8 cellular contexts compared by ENCODE assay signal in genomic region chr2:206800501-206801416, GRCh38. TPM values are rescaled to one million over a fixed set of nuclear protein-coding genes. Genes with fewer than 3 reads are reported as not detected.
A peak's percentile ranks its signal among the peaks of the same experiment; 100 is the strongest.
DNase-seq lines count a peak whose midpoint lies in the region; ATAC-seq, FAIRE-seq and TF ChIP-seq lines count a peak whose summit lies in the region.

No MANE protein-coding gene starts in this region.

- no peaks in the 10 kb centered on the region for H4K20me1 ChIP-seq in K562 (replicated peaks; ENCODE audit: control insufficient read depth, insufficient read depth, low read length)

- H3K4me3 ChIP-seq in HAP-1 (no peak overlapping the region), K562 (no peak overlapping the region), skeletal muscle cell (ENCODE audit: low read depth, low read length) (no peak overlapping the region)

- H3K9me1 ChIP-seq in K562 (ENCODE audit: control insufficient read depth, insufficient read depth, low read length): no peaks in the 10 kb centered on the region

- WGBS in K562 (ENCODE audit: insufficient coverage, low coverage, missing lambda C conversion rate): 40% methylated on average over 11 of the region's 12 CpGs

- H3K9ac ChIP-seq in K562 (ENCODE audit: insufficient read depth in 1 of 2, low read depth in 2 of 2, low read length in 2 of 2): no peak overlapping the region

- in situ Hi-C loops in HAP-1 (cut with MboI; ENCODE audit: low sequenced_read_pairs) (no loop called here), K562 (cut with MboI) (no loop called here)

- H3K27ac ChIP-seq in K562 (ENCODE audit: extremely low read depth, low read depth, low read length): no peak overlapping the region

- DNase-seq in GDM1 (lab: John Stamatoyannopoulos, UW): peak; percentile 19
- DNase-seq in HAP-1 (ENCODE audit: low spot score in 2 of 2): peak; percentile 79 to 85
- peak; percentile 15 for DNase-seq in NCI-H1105 (lab: John Stamatoyannopoulos, UW)
- DNase-seq in T follicular helper cell (ENCODE audit: low read depth): peak; percentile 14
- DNase-seq in K562 (ENCODE audit: extremely low read depth in 1 of 4, low spot score in 3 of 4): peak; percentile 26 to 61 (median 28)
- DNase-seq in iPS DF 19.7 (ENCODE audit: low read depth, low spot score): peak; percentile 70
- DNase-seq in skeletal muscle cell (ENCODE audit: low read depth): peak; percentile 49
- DNase-seq in activated CD4-positive, CD25-positive, alpha-beta regulatory T cell treated with anti-CD3 and anti-CD28 coated beads, Interleukin-2, amount 50 U/mL, for 72 hours: no peak

- no peak overlapping the region for H2AFZ ChIP-seq in K562 (ENCODE audit: low read depth, low read length)

- peak; percentile 75 for FAIRE-seq in K562 (lab: Jason Lieb, UNC)

- no peaks in the 10 kb centered on the region for H3K79me2 ChIP-seq in K562 (ENCODE audit: control insufficient read depth, insufficient read depth, low read length)

- TF ChIP-seq EP300 in K562 (IDR thresholded peaks at IDR 0.05; ENCODE audit: low read length): no peak

- CTCF ChIA-PET in K562 (lab: Yijun Ruan, JAX; ENCODE audit: low intra/inter-chr PET ratio): interaction anchor here (2.9 kb wide), 1 partner anchor 674 kb away, joined by 16 read pairs; no protein-coding TSS in a partner anchor

- H3K27me3 ChIP-seq in HAP-1 (ENCODE audit: low read depth) (no peaks in the 10 kb centered on the region), K562 (ENCODE audit: control insufficient read depth in 2 of 2, insufficient read depth in 2 of 2, low read length in 2 of 2) (no peaks in the 10 kb centered on the region)

- no peak for TF ChIP-seq POLR2A in K562 (conservative IDR thresholded peaks at IDR 0.05)

- peaks cover 10% of the 10 kb centered on the region for H3K4me1 ChIP-seq in HAP-1
- no peaks in the 10 kb centered on the region for H3K4me1 ChIP-seq in K562 (replicated peaks in 1 of 2; ENCODE audit: control insufficient read depth in 2 of 2, insufficient read depth in 2 of 2, low read length in 2 of 2)

- H3K36me3 ChIP-seq in HAP-1 (replicated peaks) (no peaks in the 10 kb centered on the region), K562 (ENCODE audit: control insufficient read depth, insufficient read depth, low read length) (no peaks in the 10 kb centered on the region)

- no TSS peak for BruUV-seq in K562 (replicated peaks; lab: Mats Ljungman, UMichigan)

- H3K4me2 ChIP-seq in K562 (ENCODE audit: insufficient read depth, low read length): no peak overlapping the region

- no peaks in the 10 kb centered on the region for H3K9me3 ChIP-seq in HAP-1
- H3K9me3 ChIP-seq in K562 (replicated peaks; ENCODE audit: control insufficient read depth, insufficient read depth, low read depth, low read length): no peaks in the 10 kb centered on the region

- TF ChIP-seq CTCF in K562 (IDR thresholded peaks at IDR 0.05 in 2 of 3, conservative IDR thresholded peaks at IDR 0.05 in 1 of 3; ENCODE audit: insufficient read depth in 2 of 3, low read depth in 1 of 3, low read length in 3 of 3): peak; percentile 51 to 72 (median 57)

- intact Hi-C loops in K562 (cut with micrococcal nuclease): loop anchor here (1.0 to 10.0 kb wide), 4 partner anchors 187 to 934 kb away; no protein-coding TSS in a partner anchor

- POLR2A ChIA-PET in K562 (lab: Yijun Ruan, JAX): no interaction called here

- TF ChIP-seq RAD21 in K562 (CRISPR knock-in tag; conservative IDR thresholded peaks at IDR 0.05 in 1 of 2, IDR thresholded peaks at IDR 0.05 in 1 of 2): peak; percentile 66 to 67

- ATAC-seq in K562: peak; percentile 80

TF ChIP-seq in K562, 482 proteins besides CTCF, POLR2A, EP300 and RAD21:
- TF ChIP-seq STAG1 (CRISPR knock-in tag; IDR thresholded peaks at IDR 0.05; ENCODE audit: borderline replicate concordance): peak; percentile 38; the same call in 1 of the 2 replicates
- no peak for TF ChIP-seq ZNF639 (CRISPR knock-in tag; conservative IDR thresholded peaks at IDR 0.05 in 1 of 2, IDR thresholded peaks at IDR 0.05 in 1 of 2)
- TF ChIP-seq SAFB (IDR thresholded peaks at IDR 0.05; ENCODE audit: borderline replicate concordance, low read depth, low read length): no peak
- peak; percentile 26; the same call in 1 of the 2 replicates for TF ChIP-seq SMC3 (conservative IDR thresholded peaks at IDR 0.05; ENCODE audit: insufficient read depth, low read depth, low read length)
- no peak for TF ChIP-seq KLF16 (IDR thresholded peaks at IDR 0.05)
- TF ChIP-seq DEAF1 (CRISPR knock-in tag; IDR thresholded peaks at IDR 0.05): peak; percentile 41

RNA-seq across cellular contexts. Expression of gene FASTKD2, which starts 35.4 kb away (rescaled TPM):
- total RNA-seq in K562 (2011; cell fraction: chromatin; rRNA removed; ENCODE audit: low replicate concordance): 13.1 and 34.5 TPM in 2 replicates
- 5.7 and 7.4 TPM in 2 replicates for total RNA-seq in K562 (2011; cell fraction: nucleolus; rRNA removed)
- total RNA-seq in K562 (2011; cell fraction: nucleoplasm; rRNA removed): 15.3 and 21.3 TPM in 2 replicates
- total RNA-seq in K562 (2014; rRNA removed): 20.8 and 21.6 TPM in 2 replicates
- 50.4 and 54.1 TPM in 2 replicates for total RNA-seq in K562 (2014; rRNA removed; fragmentation: Illumina TruSeq; extraction: Trizol)
- total RNA-seq in K562 (2015; rRNA removed; fragmentation: Illumina TruSeq; extraction: Trizol): 37.0 and 39.1 TPM in 2 replicates
- 26.1 and 27.4 TPM in 2 replicates for total RNA-seq in K562 (2021)
- polyA plus RNA-seq in K562 (2011; rRNA removed): 39.7 and 55.0 TPM in 2 replicates
- 19.7 and 27.0 TPM in 2 replicates for polyA plus RNA-seq in K562 (2011; cell fraction: cytosol; rRNA removed)
- 22.2 and 33.5 TPM in 2 replicates for polyA plus RNA-seq in K562 (2011; cell fraction: nucleus; rRNA removed)
- polyA plus RNA-seq in K562 (2012): 13.9 and 20.0 TPM in 2 replicates
- 33.7 and 37.1 TPM in 2 replicates for polyA plus RNA-seq in K562 (2014; fragmentation: Illumina TruSeq; extraction: Trizol)
- polyA plus RNA-seq in K562 (2014; fragmentation: Nextera tagmentation; extraction: Ambion mirVana): 10 to 100 TPM; 84.9 to 90.6 TPM
- polyA plus RNA-seq in K562 (2014; rRNA removed): 22.9 and 26.6 TPM in 2 replicates
- polyA minus RNA-seq in K562 (2011; rRNA and poly(A)+ RNA removed): 64.9 and 69.3 TPM in 2 replicates
- 11.0 and 20.1 TPM in 2 replicates for polyA minus RNA-seq in K562 (2011; cell fraction: cytosol; rRNA and poly(A)+ RNA removed)
- polyA minus RNA-seq in K562 (2011; cell fraction: nucleus; rRNA and poly(A)+ RNA removed): 11.4 and 17.1 TPM in 2 replicates

RNA-seq across cellular contexts. Expression of gene MDH1B, which starts 35.6 kb away (rescaled TPM):
- 0.39 TPM in 1 of 2 replicates, not detected in the other for total RNA-seq in K562 (2011; cell fraction: chromatin; rRNA removed; ENCODE audit: low replicate concordance)
- total RNA-seq in K562 (2011; cell fraction: nucleolus; rRNA removed): not detected in 2 replicates
- not detected in 2 replicates for total RNA-seq in K562 (2011; cell fraction: nucleoplasm; rRNA removed)
- 0.08 TPM in 1 of 2 replicates, not detected in the other for total RNA-seq in K562 (2014; rRNA removed)
- total RNA-seq in K562 (2014; rRNA removed; fragmentation: Illumina TruSeq; extraction: Trizol): 0.15 TPM in 1 of 2 replicates, not detected in the other
- 0.08 TPM in 1 of 2 replicates, not detected in the other for total RNA-seq in K562 (2015; rRNA removed; fragmentation: Illumina TruSeq; extraction: Trizol)
- total RNA-seq in K562 (2021): 0.07 TPM in 1 of 2 replicates, not detected in the other
- polyA plus RNA-seq in K562 (2011; rRNA removed): 0.06 and 0.08 TPM in 2 replicates
- not detected in 2 replicates for polyA plus RNA-seq in K562 (2011; cell fraction: cytosol; rRNA removed)
- polyA plus RNA-seq in K562 (2011; cell fraction: nucleus; rRNA removed): 0.07 TPM in 1 of 2 replicates, not detected in the other
- 0.08 and 0.11 TPM in 2 replicates for polyA plus RNA-seq in K562 (2012)
- polyA plus RNA-seq in K562 (2014; fragmentation: Illumina TruSeq; extraction: Trizol): 0.14 TPM in 1 of 2 replicates, not detected in the other
- polyA plus RNA-seq in K562 (2014; fragmentation: Nextera tagmentation; extraction: Ambion mirVana): under 1 TPM in 1 of 2 experiments, not detected in 1; 0.14 TPM
- 0.16 TPM in 1 of 2 replicates, not detected in the other for polyA plus RNA-seq in K562 (2014; rRNA removed)
- polyA minus RNA-seq in K562 (2011; rRNA and poly(A)+ RNA removed): not detected in 2 replicates
- polyA minus RNA-seq in K562 (2011; cell fraction: cytosol; rRNA and poly(A)+ RNA removed): not detected in 2 replicates
- polyA minus RNA-seq in K562 (2011; cell fraction: nucleus; rRNA and poly(A)+ RNA removed): 0.13 and 0.33 TPM in 2 replicates
